In the genomic region with DNA sequence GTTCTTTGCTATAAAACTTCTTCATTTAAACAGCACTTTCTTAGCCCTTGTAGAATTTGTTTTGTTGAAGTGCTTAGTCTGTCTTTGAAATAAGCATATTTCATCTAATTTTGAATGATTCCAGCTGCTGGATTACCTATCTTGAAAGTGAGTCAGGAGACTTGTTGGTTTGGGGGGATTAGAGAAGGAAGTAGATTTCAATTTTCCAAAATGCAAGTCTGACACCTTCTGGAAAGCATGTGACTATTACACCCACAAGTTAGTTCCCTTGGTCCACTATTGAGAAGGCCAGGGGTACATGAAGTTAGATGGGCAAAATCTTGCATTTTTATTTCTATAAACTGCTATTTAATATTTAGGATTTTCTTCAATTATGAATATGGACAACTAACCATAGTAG, we compare ENCODE assay signal across 10 cellular contexts.
DNase-seq lines count a peak whose midpoint lies in the region; ATAC-seq and TF ChIP-seq lines count a peak whose summit lies in the region.
"Had no signal": no experiment of that assay in that cellular context is flagged by ENCODE, and none has a peak within 500 bp of the region (broad histone marks: within the 10 kb centered on the region; RNA-seq: fewer than 3 reads in every experiment).

No MANE protein-coding gene starts in this region.

- H3K27me3 ChIP-seq in SK-N-SH (ENCODE audit: insufficient read depth): peaks cover 7% of the 10 kb centered on the region; the same call in 1 of the 2 replicates
- H3K27me3 ChIP-seq in tibial nerve: no peaks in the 10 kb centered on the region

- H3K4me2 ChIP-seq in SK-N-SH: no peak overlapping the region

- H3K9me3 ChIP-seq in SK-N-SH: no peaks in the 10 kb centered on the region
- no peaks in the 10 kb centered on the region for H3K9me3 ChIP-seq in tibial nerve

- H2AFZ ChIP-seq in SK-N-SH (ENCODE audit: low read depth): no peak overlapping the region

- no peaks in the 10 kb centered on the region for H3K36me3 ChIP-seq in SK-N-SH (replicated peaks in 1 of 2; ENCODE audit: control insufficient read depth in 1 of 2, insufficient read depth in 2 of 2, low read length in 1 of 2)
- no peaks in the 10 kb centered on the region for H3K36me3 ChIP-seq in tibial nerve

- TF ChIP-seq EP300 in SK-N-SH (IDR thresholded peaks at IDR 0.05; ENCODE audit: borderline replicate concordance in 1 of 2, low read depth in 1 of 2, low read length in 1 of 2) (no peak), tibial nerve (IDR thresholded peaks at IDR 0.05) (no peak)

- peak; percentile 50 for TF ChIP-seq CTCF in SK-N-SH (IDR thresholded peaks at IDR 0.05)
- TF ChIP-seq CTCF in tibial nerve (IDR thresholded peaks at IDR 0.05): peak; percentile 13 to 48 (median 23)

- peaks cover 1% of the 10 kb centered on the region for H3F3A ChIP-seq in SK-N-SH (replicated peaks; ENCODE audit: insufficient read depth)

- H3K4me3 ChIP-seq in SK-N-SH (ENCODE audit: low read depth in 2 of 2, low read length in 1 of 2): no peak overlapping the region; a peak in 1 of 4 replicates
- no peak overlapping the region for H3K4me3 ChIP-seq in tibial nerve

- no peak overlapping the region for H3K27ac ChIP-seq in SK-N-SH (ENCODE audit: low read depth in 2 of 2, low read length in 1 of 2)
- no peak overlapping the region for H3K27ac ChIP-seq in tibial nerve

- POLR2A ChIA-PET in SK-N-SH (lab: Yijun Ruan, JAX): no interaction called here

- peak; percentile 50 for TF ChIP-seq RAD21 in SK-N-SH (IDR thresholded peaks at IDR 0.05; ENCODE audit: low read length)

- H3K9me2 ChIP-seq in SK-N-SH: no peaks in the 10 kb centered on the region

- H3K9ac ChIP-seq in SK-N-SH: no peak overlapping the region

- no peak for TF ChIP-seq POLR2A in tibial nerve (IDR thresholded peaks at IDR 0.05)

- no peaks in the 10 kb centered on the region for H3K79me2 ChIP-seq in SK-N-SH (ENCODE audit: insufficient read depth)

- H3K4me1 ChIP-seq in SK-N-SH (ENCODE audit: control insufficient read depth in 1 of 2, insufficient read depth in 2 of 2, low read depth in 1 of 2, low read length in 1 of 2): peaks cover 0 to 2% of the 10 kb centered on the region in 2 experiments; a peak in 1 of 4 replicates
- H3K4me1 ChIP-seq in tibial nerve: peaks cover 0 to 7% (median 2%) of the 10 kb centered on the region in 4 donors

- H4K20me1 ChIP-seq in SK-N-SH (ENCODE audit: insufficient read depth): no peaks in the 10 kb centered on the region

- ATAC-seq in SK-N-SH treated with all-trans-retinoic acid at 6 μM for 48 hours (no peak), left cardiac atrium (peak; percentile 58 to 78), GM21367 (IDR thresholded peaks at IDR 0.05; ENCODE audit: unreplicated experiment) (no peak), HG03469 (IDR thresholded peaks at IDR 0.05; ENCODE audit: unreplicated experiment) (no peak)
- ATAC-seq: activated T-helper 17 cell treated with anti-CD3 and anti-CD28 coated beads, Interleukin-2, amount 50 U/mL, for 72 hours had no signal

- CTCF ChIA-PET in SK-N-SH (lab: Yijun Ruan, JAX): interaction anchor here (0.6 to 1.2 kb wide), 5 partner anchors 16 to 1023 kb away, joined by 3 to 4 read pairs (median 3); no protein-coding TSS in a partner anchor

- intact Hi-C loops in left cardiac atrium (cut with DNase I): loop anchor here in 1 of 2 donors (5.0 to 10.0 kb wide), 2 partner anchors 131 to 223 kb away; no protein-coding TSS in a partner anchor

- DNase-seq in SK-N-SH: peak; percentile 12
- peak; percentile 43 for DNase-seq in RKO (ENCODE audit: low spot score)
- no peak for DNase-seq in left cardiac atrium
- no peak for DNase-seq in tibial nerve (ENCODE audit: low spot score in 2 of 2)
- no peak for DNase-seq in amniotic stem cell (lab: John Stamatoyannopoulos, UW)
- DNase-seq: CD4-positive, CD25-positive, alpha-beta regulatory T cell had no signal

TF ChIP-seq in SK-N-SH, 30 proteins besides CTCF, POLR2A, EP300 and RAD21 (continues in another document):
- TF ChIP-seq, protein P1, sequence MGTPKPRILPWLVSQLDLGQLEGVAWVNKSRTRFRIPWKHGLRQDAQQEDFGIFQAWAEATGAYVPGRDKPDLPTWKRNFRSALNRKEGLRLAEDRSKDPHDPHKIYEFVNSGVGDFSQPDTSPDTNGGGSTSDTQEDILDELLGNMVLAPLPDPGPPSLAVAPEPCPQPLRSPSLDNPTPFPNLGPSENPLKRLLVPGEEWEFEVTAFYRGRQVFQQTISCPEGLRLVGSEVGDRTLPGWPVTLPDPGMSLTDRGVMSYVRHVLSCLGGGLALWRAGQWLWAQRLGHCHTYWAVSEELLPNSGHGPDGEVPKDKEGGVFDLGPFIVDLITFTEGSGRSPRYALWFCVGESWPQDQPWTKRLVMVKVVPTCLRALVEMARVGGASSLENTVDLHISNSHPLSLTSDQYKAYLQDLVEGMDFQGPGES (IDR thresholded peaks at IDR 0.05; ENCODE audit: low read depth, low read length): no peak
- no peak for TF ChIP-seq TCF12 (IDR thresholded peaks at IDR 0.05)
- TF ChIP-seq RFX5 (IDR thresholded peaks at IDR 0.05; ENCODE audit: low read length): no peak
- TF ChIP-seq FOSL2 (IDR thresholded peaks at IDR 0.05; ENCODE audit: borderline replicate concordance, low read depth): no peak
- TF ChIP-seq TEAD4 (IDR thresholded peaks at IDR 0.05; ENCODE audit: borderline replicate concordance, insufficient read depth): no peak
- TF ChIP-seq MEF2A (IDR thresholded peaks at IDR 0.05; ENCODE audit: borderline replicate concordance, low read depth): no peak
- TF ChIP-seq REST (IDR thresholded peaks at IDR 0.05; ENCODE audit: low read depth, low read length): no peak

TF ChIP-seq in SK-N-SH treated with all-trans-retinoic acid at 6 μM for 48 hours, 23 proteins besides CTCF, POLR2A, EP300 and RAD21 (continues in another document):
- TF ChIP-seq TOX (CRISPR knock-in tag; IDR thresholded peaks at IDR 0.05; ENCODE audit: borderline replicate concordance): no peak
- TF ChIP-seq ZNF565 (CRISPR knock-in tag; conservative IDR thresholded peaks at IDR 0.05; ENCODE audit: low read depth): no peak
- no peak for TF ChIP-seq ZC3H10 (CRISPR knock-in tag; IDR thresholded peaks at IDR 0.05)
- no peak for TF ChIP-seq POU6F1 (CRISPR knock-in tag; IDR thresholded peaks at IDR 0.05; ENCODE audit: borderline replicate concordance, low read depth)
- no peak for TF ChIP-seq TSHZ2 (CRISPR knock-in tag; IDR thresholded peaks at IDR 0.05)
- TF ChIP-seq GLIS3 (CRISPR knock-in tag; IDR thresholded peaks at IDR 0.05): no peak
- no peak for TF ChIP-seq ZNF70 (CRISPR knock-in tag; IDR thresholded peaks at IDR 0.05)
- TF ChIP-seq SNAI2 (CRISPR knock-in tag; IDR thresholded peaks at IDR 0.05): no peak
- TF ChIP-seq CREB5 (CRISPR knock-in tag; IDR thresholded peaks at IDR 0.05; ENCODE audit: low read depth): no peak
- TF ChIP-seq ZNF8 (CRISPR knock-in tag; IDR thresholded peaks at IDR 0.05): no peak
- no peak for TF ChIP-seq ZFP3 (CRISPR knock-in tag; IDR thresholded peaks at IDR 0.05)

Comparison
In these comparisons a context has a peak if more than half of its experiments do, and no peak if none do; other contexts are left out.
1. DNase-seq: peak in SK-N-SH (single experiment) and RKO (single experiment); none in left cardiac atrium (single experiment), tibial nerve (0 of 2) and amniotic stem cell (single experiment).
2. ATAC-seq: peak in left cardiac atrium (2 of 2); none in SK-N-SH treated with all-trans-retinoic acid at 6 μM for 48 hours (single experiment), GM21367 (single experiment) and HG03469 (single experiment).